In the genomic region with DNA sequence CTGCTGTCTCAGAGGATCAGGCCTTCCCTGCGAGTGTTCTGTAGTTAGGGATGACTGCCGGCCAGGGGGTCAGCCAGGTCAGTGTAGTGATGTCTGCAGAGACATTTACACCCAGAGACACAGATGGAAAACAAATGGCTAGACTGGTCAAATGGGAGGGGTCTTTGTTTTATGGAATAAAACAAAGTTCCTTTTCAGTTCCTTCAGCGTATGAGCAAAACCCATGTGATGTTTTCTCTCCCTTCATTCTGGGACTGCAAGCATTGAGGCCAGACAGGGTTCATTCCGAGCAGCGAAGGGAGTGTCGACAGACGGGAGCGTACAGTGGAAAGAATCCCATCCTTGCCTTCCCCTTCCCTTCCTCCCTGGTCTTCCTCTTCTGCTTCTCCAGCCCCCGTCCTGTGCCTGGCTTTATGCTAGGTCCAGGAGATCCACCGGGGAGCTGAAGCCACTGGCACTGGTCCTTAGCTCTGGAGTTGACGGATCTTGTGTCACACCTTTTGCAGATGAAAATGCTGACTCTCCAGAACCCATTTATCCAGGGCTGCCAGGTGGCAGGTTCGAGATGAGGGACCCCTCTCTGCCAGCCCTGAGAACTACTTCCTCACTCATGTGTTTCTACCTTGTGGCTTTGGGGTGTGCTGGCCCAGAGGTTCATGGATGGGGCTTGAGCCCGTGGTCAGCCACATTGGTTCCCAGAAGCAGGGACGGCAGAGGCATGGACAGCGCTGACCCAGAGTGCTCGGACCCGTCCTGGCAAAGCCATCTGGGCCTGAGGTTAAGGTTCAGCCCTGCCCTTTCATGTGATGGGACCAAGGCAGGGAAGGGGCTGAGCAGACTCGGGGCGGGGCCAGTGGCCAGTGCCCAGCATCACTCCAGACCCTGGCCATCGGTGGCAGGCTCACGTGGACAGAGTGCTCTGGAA, we compare ENCODE assay signal across 14 cellular contexts. TPM values are rescaled to one million over a fixed set of nuclear protein-coding genes. Genes with fewer than 3 reads are reported as not detected.
A peak's percentile ranks its signal among the peaks of the same experiment; 100 is the strongest.
DNase-seq lines count a peak whose midpoint lies in the region; ATAC-seq, FAIRE-seq and TF ChIP-seq lines count a peak whose summit lies in the region.
"Had no signal": no experiment of that assay in that cellular context is flagged by ENCODE, and none has a peak within 500 bp of the region (broad histone marks: within the 10 kb centered on the region; RNA-seq: fewer than 3 reads in every experiment).

No MANE protein-coding gene starts in this region.

- no peak overlapping the region for H3K9ac ChIP-seq in kidney (ENCODE audit: low read length in 2 of 2)
- no peak overlapping the region for H3K9ac ChIP-seq in rectal smooth muscle tissue (ENCODE audit: low read length)

- no peaks in the 10 kb centered on the region for H3K4me1 Mint-ChIP-seq in MCF 10A (ENCODE audit: insufficient read depth, unreplicated experiment)

- H3K27ac Mint-ChIP-seq in MCF 10A (ENCODE audit: low read depth, unreplicated experiment): no peak overlapping the region
- H3K27ac Mint-ChIP-seq: activated CD4-positive, alpha-beta T cell treated with anti-CD3 and anti-CD28 coated beads for 36 hours; activated T-helper 17 cell treated with anti-CD3 and anti-CD28 coated beads, Interleukin-2, amount 50 U/mL, for 72 hours; naive thymus-derived CD8-positive, alpha-beta T cell had no signal

- no peaks in the 10 kb centered on the region for H3K9me3 ChIP-seq in breast epithelium
- H3K9me3 ChIP-seq in kidney (ENCODE audit: control insufficient read depth in 1 of 2, low read length in 2 of 2): no peaks in the 10 kb centered on the region

- CTCF ChIA-PET in MCF 10A (lab: Yijun Ruan, JAX): no interaction called here

- H3K4me3 ChIP-seq in breast epithelium (no peak overlapping the region), kidney (ENCODE audit: low read length in 2 of 2) (no peak overlapping the region), rectal smooth muscle tissue (ENCODE audit: low read length) (no peak overlapping the region)

- H3K4me3 Mint-ChIP-seq in MCF 10A (ENCODE audit: unreplicated experiment): no peak overlapping the region
- H3K4me3 Mint-ChIP-seq: activated CD4-positive, alpha-beta T cell treated with anti-CD3 and anti-CD28 coated beads for 36 hours; activated T-helper 17 cell treated with anti-CD3 and anti-CD28 coated beads, Interleukin-2, amount 50 U/mL, for 72 hours; naive thymus-derived CD8-positive, alpha-beta T cell had no signal

- DNase-seq in breast epithelium (ENCODE audit: low spot score in 2 of 2) (no peak), MCF 10A (ENCODE audit: unreplicated experiment) (no peak), kidney (peak; percentile 80), COR-L47 (lab: John Stamatoyannopoulos, UW) (no peak), SKM-1 (lab: John Stamatoyannopoulos, UW; ENCODE audit: unreplicated experiment) (no peak), NCI-H1930 (lab: John Stamatoyannopoulos, UW) (no peak)
- DNase-seq: 8988T; activated CD4-positive, alpha-beta T cell treated with anti-CD3 and anti-CD28 coated beads for 36 hours; naive thymus-derived CD8-positive, alpha-beta T cell; NCI-H2107 had no signal

- FAIRE-seq in kidney (lab: Jason Lieb, UNC): no peak
- FAIRE-seq: bronchial epithelial cell had no signal

- H3K36me3 ChIP-seq in breast epithelium (no peaks in the 10 kb centered on the region), kidney (ENCODE audit: control insufficient read depth in 1 of 2, insufficient read depth in 2 of 2, low read length in 2 of 2) (peaks cover 11 to 26% of the 10 kb centered on the region in 2 donors), rectal smooth muscle tissue (ENCODE audit: control insufficient read depth, insufficient read depth, low read length) (peaks cover 8% of the 10 kb centered on the region)

- TF ChIP-seq CTCF in breast epithelium (IDR thresholded peaks at IDR 0.05) (no peak), MCF 10A (IDR thresholded peaks at IDR 0.05; ENCODE audit: unreplicated experiment) (no peak), kidney (IDR thresholded peaks at IDR 0.05; ENCODE audit: borderline replicate concordance, extremely low read depth, insufficient read depth) (no peak)

- no peaks in the 10 kb centered on the region for H3K9me3 Mint-ChIP-seq in MCF 10A (ENCODE audit: unreplicated experiment)
- H3K9me3 Mint-ChIP-seq: activated T-helper 17 cell treated with anti-CD3 and anti-CD28 coated beads, Interleukin-2, amount 50 U/mL, for 72 hours; naive thymus-derived CD8-positive, alpha-beta T cell had no signal

- H3K27me3 Mint-ChIP-seq in MCF 10A (ENCODE audit: insufficient read depth, unreplicated experiment): no peaks in the 10 kb centered on the region
- H3K27me3 Mint-ChIP-seq: activated CD4-positive, alpha-beta T cell treated with anti-CD3 and anti-CD28 coated beads for 36 hours; activated T-helper 17 cell treated with anti-CD3 and anti-CD28 coated beads, Interleukin-2, amount 50 U/mL, for 72 hours had no signal

- peak overlapping the region; percentile 63 to 91 for H3K27ac ChIP-seq in breast epithelium
- peak overlapping the region in 1 of 2 donors; percentile 18 for H3K27ac ChIP-seq in kidney (ENCODE audit: low read depth in 2 of 2, low read length in 2 of 2)
- peak overlapping the region; percentile 73 for H3K27ac ChIP-seq in rectal smooth muscle tissue (ENCODE audit: low read depth, low read length)

- peaks cover 75% of the 10 kb centered on the region for H3K36me3 Mint-ChIP-seq in MCF 10A (ENCODE audit: insufficient read depth, unreplicated experiment)

- POLR2A ChIA-PET in MCF 10A (lab: Yijun Ruan, JAX): no interaction called here

- no peaks in the 10 kb centered on the region for H3K4me1 ChIP-seq in breast epithelium
- H3K4me1 ChIP-seq in kidney (ENCODE audit: control insufficient read depth in 1 of 2, insufficient read depth in 1 of 2, low read depth in 1 of 2, low read length in 2 of 2): peaks cover 6 to 9% of the 10 kb centered on the region in 2 donors
- H3K4me1 ChIP-seq in rectal smooth muscle tissue (ENCODE audit: control insufficient read depth, insufficient read depth, low read length): peaks cover 6% of the 10 kb centered on the region

- intact Hi-C loops in breast epithelium (cut with DNase I; ENCODE audit: low total_unique reads): no loop called here
- intact Hi-C loops in MCF 10A (cut with micrococcal nuclease): no loop called here
- intact Hi-C loops in kidney (cut with DNase I): no loop called here

- H3K27me3 ChIP-seq in breast epithelium (no peaks in the 10 kb centered on the region), rectal smooth muscle tissue (ENCODE audit: control insufficient read depth, insufficient read depth, low read length) (no peaks in the 10 kb centered on the region)

- no TSS peak for BruUV-seq in MCF 10A (replicated peaks; lab: Mats Ljungman, UMichigan)

- no peak for TF ChIP-seq POLR2A in breast epithelium (IDR thresholded peaks at IDR 0.05)

- ATAC-seq in GM18519 (IDR thresholded peaks at IDR 0.05; ENCODE audit: low FRiP score, unreplicated experiment): no peak
- ATAC-seq: activated CD4-positive, alpha-beta T cell treated with anti-CD3 and anti-CD28 coated beads for 36 hours; activated T-helper 17 cell treated with anti-CD3 and anti-CD28 coated beads, Interleukin-2, amount 50 U/mL, for 72 hours; naive thymus-derived CD8-positive, alpha-beta T cell had no signal

RNA-seq across cellular contexts. Expression of a gene that starts 24.2 kb away (rescaled TPM):
- total RNA-seq in breast epithelium (100 to 1,000 TPM in 1 of 3 donors, 10 to 100 TPM in 2; 35.7 to 271 (median 63.3) TPM), MCF 10A (2022) (124 and 125 TPM in 2 replicates), kidney (67.1 TPM)
- 164 TPM for polyA plus RNA-seq in kidney (ENCODE audit: insufficient read depth, low read depth, low replicate concordance)

RNA-seq across cellular contexts. Expression of a gene that starts 24.3 kb away (rescaled TPM):
- 10 to 100 TPM; 18.1 to 26.2 (median 23.1) TPM for total RNA-seq in breast epithelium
- total RNA-seq in MCF 10A (2022): 51.0 and 51.6 TPM in 2 replicates
- 27.5 TPM for total RNA-seq in kidney
- polyA plus RNA-seq in kidney (ENCODE audit: insufficient read depth, low read depth, low replicate concordance): 27.3 TPM
